ENCODE assay signal across 19 cellular contexts in genomic region chr11:58659910-58660570, GRCh38.
"Had no signal": no experiment of that assay in that cellular context is flagged by ENCODE, and none has a peak within 500 bp of the region (broad histone marks: within the 10 kb centered on the region; RNA-seq: fewer than 3 reads in every experiment).

No MANE protein-coding gene starts in this region.

- H3K4me3 ChIP-seq: body of pancreas, heart right ventricle, prostate gland, right atrium auricular region, thyroid gland had no signal

- H3K9me3 ChIP-seq: body of pancreas, heart right ventricle, prostate gland, right atrium auricular region, thyroid gland had no signal

- H3K27ac ChIP-seq: heart right ventricle, prostate gland, right atrium auricular region, thyroid gland had no signal

- H3K36me3 ChIP-seq: heart right ventricle, prostate gland, right atrium auricular region, thyroid gland had no signal

- ATAC-seq: heart right ventricle; left lobe of liver; natural killer cell treated with Interleukin-12 subunit alpha and Interleukin-12 subunit beta and Interleukin-15 and Interleukin-18, amount 100 ng/mL, for 72 hours had no signal

- DNase-seq: activated CD4-positive, alpha-beta memory T cell treated with anti-CD3 and anti-CD28 coated beads, Interleukin-2, amount 10 ng/mL, durations not matched to agents 7 days and 5 days; activated CD4-positive, alpha-beta T cell treated with anti-CD3 and anti-CD28 coated beads for 4 hours; activated CD4-positive, CD25-positive, alpha-beta regulatory T cell; activated effector memory CD4-positive, alpha-beta T cell treated with anti-CD3 and anti-CD28 coated beads, Interleukin-2, amount 50 U/mL, for 16 hours; activated T-cell treated with anti-CD3 and anti-CD28 coated beads for 4 hours; anterior cingulate cortex; erythroblast; foreskin fibroblast; heart right ventricle; midbrain; stimulated activated CD4-positive, alpha-beta T cell treated with anti-CD3 and anti-CD28 coated beads, Interleukin-1b, Interleukin-23, amount 100 ng/mL, for 48 hours; substantia nigra; T1000; thyroid gland had no signal

- H3K27me3 ChIP-seq: body of pancreas, right atrium auricular region, thyroid gland had no signal

- H3K4me1 ChIP-seq: heart right ventricle, prostate gland, right atrium auricular region, thyroid gland had no signal
